In genomic region chr11:20127671-20128527, GRCh38 we compare ENCODE assay signal across 9 cellular contexts. TPM values are rescaled to one million over a fixed set of nuclear protein-coding genes. Genes with fewer than 3 reads are reported as not detected.
A peak's percentile ranks its signal among the peaks of the same experiment; 100 is the strongest.
DNase-seq lines count a peak whose midpoint lies in the region; ATAC-seq and FAIRE-seq lines count a peak whose summit lies in the region.
"Had no signal": no experiment of that assay in that cellular context is flagged by ENCODE, and none has a peak within 500 bp of the region (broad histone marks: within the 10 kb centered on the region; RNA-seq: fewer than 3 reads in every experiment).

No MANE protein-coding gene starts in this region.

- in situ Hi-C loops in HAP-1 (cut with MboI; ENCODE audit: low sequenced_read_pairs), result loop anchor here (5.0 to 25.0 kb wide), 4 partner anchors 181 to 566 kb away; no protein-coding TSS in a partner anchor

- ATAC-seq in GM21717 (IDR thresholded peaks at IDR 0.05; ENCODE audit: unreplicated experiment), result no peak

- no peak overlapping the region for H3K4me3 ChIP-seq in HAP-1
- H3K4me3 ChIP-seq in small intestine (ENCODE audit: low read depth in 1 of 2, low read length in 2 of 2), result no peak overlapping the region

- H3K36me3 ChIP-seq in HAP-1 (replicated peaks) (no peaks in the 10 kb centered on the region), small intestine (ENCODE audit: control insufficient read depth in 2 of 2, insufficient read depth in 2 of 2, low read length in 2 of 2) (no peaks in the 10 kb centered on the region)

- peaks cover 8% of the 10 kb centered on the region for H3K4me1 Mint-ChIP-seq in T-helper 2 cell treated with Interferon-gamma antibody and Interleukin-4, amounts not matched to agents 5 μg/mL and 100 μg/mL, for 36 hours (ENCODE audit: low read depth)

- H3K27ac Mint-ChIP-seq in T-helper 2 cell treated with Interferon-gamma antibody and Interleukin-4, amounts not matched to agents 5 μg/mL and 100 μg/mL, for 36 hours, result no peak overlapping the region

- H3K9me3 Mint-ChIP-seq in T-helper 2 cell treated with Interferon-gamma antibody and Interleukin-4, amounts not matched to agents 5 μg/mL and 100 μg/mL, for 36 hours, result no peaks in the 10 kb centered on the region

- FAIRE-seq in small intestine (lab: Jason Lieb, UNC), result no peak
- FAIRE-seq: colon had no signal

- H3K27ac ChIP-seq in small intestine (ENCODE audit: low read depth in 1 of 2, low read length in 1 of 2), result no peak overlapping the region

- H3K9me3 ChIP-seq in HAP-1, result no peaks in the 10 kb centered on the region
- H3K9me3 ChIP-seq in small intestine (ENCODE audit: control insufficient read depth, low read depth), result no peaks in the 10 kb centered on the region

- DNase-seq in DMS79 treated with DMSO at 0.1 percent for 48 hours (lab: John Stamatoyannopoulos, UW) (peak; percentile 71), HAP-1 (ENCODE audit: low spot score in 2 of 2) (peak; percentile 44 to 90), NCI-H1105 treated with DMSO at 0.1 percent for 48 hours (lab: John Stamatoyannopoulos, UW) (peak; percentile 66), amygdala (lab: John Stamatoyannopoulos, UW) (peak in 52 of 56 donors; percentile 13 to 88 (median 58)), hepatic stellate cell (ENCODE audit: low spot score) (peak; percentile 70), small intestine (peak; percentile 67)
- peak; percentile 39 for DNase-seq in T-helper 2 cell treated with Interferon-gamma antibody and Interleukin-4, amounts not matched to agents 5 μg/mL and 100 μg/mL, for 36 hours (ENCODE audit: low spot score)

- H3K27me3 ChIP-seq in HAP-1 (ENCODE audit: low read depth), result 0 out of 2 replicates have a peak, but pooled peaks cover 6% of the 10 kb centered on the region
- H3K27me3 ChIP-seq in small intestine (ENCODE audit: control insufficient read depth in 2 of 2, insufficient read depth in 2 of 2, low read length in 2 of 2), result peaks cover 0 to 6% of the 10 kb centered on the region in 2 donors

- H3K4me3 Mint-ChIP-seq in T-helper 2 cell treated with Interferon-gamma antibody and Interleukin-4, amounts not matched to agents 5 μg/mL and 100 μg/mL, for 36 hours, result no peak overlapping the region

- no peaks in the 10 kb centered on the region for H3K4me1 ChIP-seq in HAP-1
- H3K4me1 ChIP-seq in small intestine (ENCODE audit: control insufficient read depth in 2 of 2, insufficient read depth in 1 of 2, low read depth in 1 of 2, low read length in 1 of 2), result no peaks in the 10 kb centered on the region

- peaks cover 24% of the 10 kb centered on the region for H3K27me3 Mint-ChIP-seq in T-helper 2 cell treated with Interferon-gamma antibody and Interleukin-4, amounts not matched to agents 5 μg/mL and 100 μg/mL, for 36 hours (ENCODE audit: low read depth)

- no peaks in the 10 kb centered on the region for H3K36me3 Mint-ChIP-seq in T-helper 2 cell treated with Interferon-gamma antibody and Interleukin-4, amounts not matched to agents 5 μg/mL and 100 μg/mL, for 36 hours (ENCODE audit: low read depth)

- 55 to 64% (median 58%) methylated on average over 16 of the region's 16 CpGs for WGBS in small intestine, 3 donors

RNA-seq across cellular contexts. Expression of gene DBX1, which starts 32.4 kb away (rescaled TPM):
- not detected for polyA plus RNA-seq in small intestine
